ENCODE assay signal across 18 cellular contexts in the genomic region with DNA sequence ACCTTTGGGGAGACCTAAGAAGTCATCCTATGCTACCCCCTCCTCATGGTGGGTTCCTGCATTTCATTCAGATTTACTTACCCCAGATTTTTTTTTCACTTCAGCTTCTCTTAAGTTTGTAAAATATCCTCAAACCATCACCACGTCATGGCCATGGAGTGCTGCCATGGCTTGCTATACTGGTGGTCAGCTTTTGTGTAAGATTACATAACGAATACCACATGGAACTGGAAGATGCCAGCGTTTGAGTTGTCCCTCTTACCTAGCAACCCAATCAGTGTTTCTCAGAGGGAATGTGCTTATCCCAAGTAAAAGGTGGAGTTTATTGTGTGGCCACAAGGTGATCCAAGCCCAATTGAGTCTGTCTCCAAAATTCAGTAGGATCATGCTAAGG.
A peak's percentile ranks its signal among the peaks of the same experiment; 100 is the strongest.
DNase-seq lines count a peak whose midpoint lies in the region; ATAC-seq, FAIRE-seq and TF ChIP-seq lines count a peak whose summit lies in the region.
"Had no signal": no experiment of that assay in that cellular context is flagged by ENCODE, and none has a peak within 500 bp of the region (broad histone marks: within the 10 kb centered on the region; RNA-seq: fewer than 3 reads in every experiment).

No MANE protein-coding gene starts in this region.

- peak; percentile 14 for DNase-seq in EH (ENCODE audit: low read depth)
- peak; percentile 18 for DNase-seq in astrocyte of the cerebellum (ENCODE audit: low read depth)
- peak; percentile 16 for DNase-seq in fibroblast of the conjunctiva (ENCODE audit: low read depth)
- DNase-seq in lower lobe of right lung, result no peak
- no peak for DNase-seq in NK-92 treated with Interleukin-12 subunit alpha and Interleukin-12 subunit beta, amount 100 ng/mL, for 24 hours (lab: John Stamatoyannopoulos, UW)
- no peak for DNase-seq in urothelium cell line (ENCODE audit: low spot score)
- no peak for DNase-seq in MG63
- DNase-seq: Caco-2, DMS153, KG1, NCI-H1048, NCI-H1436 treated with DMSO at 0.1 percent for 48 hours, NCI-H2029 treated with DMSO at 0.1 percent for 48 hours, NCI-H2171 treated with DMSO at 0.1 percent for 48 hours, NCI-H446 treated with DMSO at 0.1 percent for 48 hours, PC-9 had no signal

- in situ Hi-C loops in astrocyte of the cerebellum (cut with HindIII; ENCODE audit: low sequenced_read_pairs), result no loop called here

- H3K4me1 ChIP-seq in lower lobe of right lung, result peaks cover 2% of the 10 kb centered on the region
- H3K4me1 ChIP-seq: Caco-2, HAP-1 had no signal

- H3K4me3 ChIP-seq in astrocyte of the cerebellum (ENCODE audit: low read depth, low read length), result no peak overlapping the region
- no peak overlapping the region for H3K4me3 ChIP-seq in lower lobe of right lung
- H3K4me3 ChIP-seq in MG63, result no peak overlapping the region
- H3K4me3 ChIP-seq: HAP-1, PC-9, SJSA1 had no signal

- no peak overlapping the region for H3K27ac ChIP-seq in lower lobe of right lung
- H3K27ac ChIP-seq: PC-9, SJSA1 had no signal

- H3K9me3 ChIP-seq in lower lobe of right lung, result no peaks in the 10 kb centered on the region
- H3K9me3 ChIP-seq in MG63, result no peaks in the 10 kb centered on the region
- H3K9me3 ChIP-seq: Caco-2, HAP-1, SJSA1 had no signal

- H3K27me3 ChIP-seq in lower lobe of right lung (ENCODE audit: low read depth) (no peaks in the 10 kb centered on the region), MG63 (no peaks in the 10 kb centered on the region)
- H3K27me3 ChIP-seq: SJSA1 had no signal

- no peak for FAIRE-seq in urothelium cell line (lab: Jason Lieb, UNC)

- TF ChIP-seq CTCF in astrocyte of the cerebellum (IDR thresholded peaks at IDR 0.05; ENCODE audit: low read depth, low read length, missing control alignments) (no peak), lower lobe of right lung (IDR thresholded peaks at IDR 0.05) (no peak)

- ATAC-seq in lower lobe of right lung, result no peak

- H3K36me3 ChIP-seq in lower lobe of right lung (no peaks in the 10 kb centered on the region), MG63 (no peaks in the 10 kb centered on the region)
- H3K36me3 ChIP-seq: HAP-1, SJSA1 had no signal

- intact Hi-C loops in lower lobe of right lung (cut with DNase I), result no loop called here

Comparison
In these comparisons a context has a peak if more than half of its experiments do, and no peak if none do; other contexts are left out.
1. DNase-seq: peak in EH (single experiment), astrocyte of the cerebellum (single experiment) and fibroblast of the conjunctiva (single experiment); none in lower lobe of right lung (single experiment), NK-92 treated with Interleukin-12 subunit alpha and Interleukin-12 subunit beta, amount 100 ng/mL, for 24 hours (single experiment), urothelium cell line (single experiment) and MG63 (single experiment).